In the genomic region with DNA sequence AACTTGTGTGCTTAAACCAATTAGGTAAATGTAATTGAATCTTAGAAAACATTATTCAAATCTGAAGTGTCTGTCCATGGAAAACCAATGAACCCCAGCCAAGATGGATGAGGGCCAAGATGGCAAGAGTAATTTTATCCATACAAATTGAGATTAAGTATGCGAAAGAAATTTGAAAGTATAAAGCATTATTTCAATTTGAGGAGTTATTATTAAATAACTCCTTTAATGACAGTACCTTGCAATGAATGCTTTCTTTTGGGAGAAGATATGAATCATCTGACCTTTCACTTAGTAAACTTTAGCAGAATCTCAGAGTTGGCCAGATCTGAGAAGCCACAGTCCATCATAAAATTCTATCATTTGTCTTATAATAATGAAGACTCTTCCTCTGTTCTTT, we compare ENCODE assay signal across 28 cellular contexts.
DNase-seq lines count a peak whose midpoint lies in the region; ATAC-seq, FAIRE-seq and TF ChIP-seq lines count a peak whose summit lies in the region.
"Had no signal": no experiment of that assay in that cellular context is flagged by ENCODE, and none has a peak within 500 bp of the region (broad histone marks: within the 10 kb centered on the region; RNA-seq: fewer than 3 reads in every experiment).

No MANE protein-coding gene starts in this region.

- TF ChIP-seq RAD21 in A549 (conservative IDR thresholded peaks at IDR 0.05 in 1 of 2, IDR thresholded peaks at IDR 0.05 in 1 of 2): no peak

- no peak for TF ChIP-seq EP300 in A549 (IDR thresholded peaks at IDR 0.05)

- H3K4me2 ChIP-seq in A549: peak overlapping the region; percentile 47

- ATAC-seq in A549 (no peak), SK-N-SH treated with all-trans-retinoic acid at 6 μM for 48 hours (peak; percentile 72), psoas muscle (no peak)
- ATAC-seq: activated T-cell treated with anti-CD3 and anti-CD28 coated beads, Interleukin-2, amount 50 U/mL, for 72 hours; naive thymus-derived CD4-positive, alpha-beta T cell; pancreas; right lobe of liver had no signal

- no peak for TF ChIP-seq POLR2A in A549 (IDR thresholded peaks at IDR 0.05; ENCODE audit: low read length)

- H3K36me3 Mint-ChIP-seq in type B pancreatic cell: no peaks in the 10 kb centered on the region

- intact Hi-C loops in psoas muscle (cut with DNase I) (no loop called here), dorsolateral prefrontal cortex (cut with DNase I) (no loop called here)

- POLR2A ChIA-PET in A549 (lab: Yijun Ruan, JAX): no interaction called here

- no peak overlapping the region for H3K27ac Mint-ChIP-seq in type B pancreatic cell
- H3K27ac Mint-ChIP-seq: activated naive CD4-positive, alpha-beta T cell treated with anti-CD3 and anti-CD28 coated beads for 36 hours; activated T-cell treated with anti-CD3 and anti-CD28 coated beads, Interleukin-2, amount 50 U/mL, for 72 hours; naive thymus-derived CD4-positive, alpha-beta T cell; T-helper 1 cell treated with Interleukin-12 subunit alpha and Interleukin-12 subunit beta and Interleukin-4 antibody, amounts not matched to agents 30 μg/mL and 1 μg/mL, for 36 hours had no signal

- no peak for DNase-seq in A549 (ENCODE audit: low read depth in 1 of 2, low spot score in 1 of 2)
- peak; percentile 61 for DNase-seq in HCEC 1CT
- peak; percentile 40 for DNase-seq in fibroblast of the aortic adventitia (ENCODE audit: low read depth)
- no peak for DNase-seq in type B pancreatic cell (ENCODE audit: extremely low spot score, unreplicated experiment)
- no peak for DNase-seq in psoas muscle
- no peak for DNase-seq in activated CD4-positive, alpha-beta T cell treated with anti-CD3 and anti-CD28 coated beads for 48 hours
- DNase-seq in dorsolateral prefrontal cortex: no peak
- DNase-seq: activated CD4-positive, alpha-beta T cell treated with anti-CD3 and anti-CD28 coated beads for 4 hours; activated naive CD4-positive, alpha-beta T cell treated with anti-CD3 and anti-CD28 coated beads for 36 hours; activated T-cell treated with anti-CD3 and anti-CD28 coated beads, Interleukin-2, amount 50 U/mL, for 72 hours; anterior cingulate cortex; C1 segment of cervical spinal cord; central memory CD4-positive, alpha-beta T cell; GDM1; head of caudate nucleus; KG1; mesendoderm; naive thymus-derived CD4-positive, alpha-beta T cell; NCI-H1930; NCI-H226; pancreas; right lobe of liver; SJCRH30; stimulated activated CD8-positive, alpha-beta memory T cell treated with anti-CD3 and anti-CD28 coated beads, Interleukin-4, amount 100 ng/mL, for 48 hours had no signal

- H3K4me1 ChIP-seq in A549: peaks cover 28% of the 10 kb centered on the region
- H3K4me1 ChIP-seq in psoas muscle: no peaks in the 10 kb centered on the region
- H3K4me1 ChIP-seq: HAP-1, pancreas, right lobe of liver had no signal

- FAIRE-seq in A549 (lab: Jason Lieb, UNC): no peak
- FAIRE-seq: GM18507, pancreas had no signal

- WGBS in A549 (ENCODE audit: missing lambda C conversion rate): 79% methylated on average over 1 of the region's 1 CpG
- 41 to 66% (median 56%) methylated on average over 1 of the region's 1 CpG for WGBS in psoas muscle, 3 donors

- CTCF ChIA-PET in A549 (lab: Yijun Ruan, JAX): interaction anchor here (1.9 kb wide), 1 partner anchor 10 kb away, joined by 6 read pairs; no protein-coding TSS in a partner anchor

- H3K4me3 ChIP-seq in A549 (no peak overlapping the region), fibroblast of the aortic adventitia (ENCODE audit: low read depth, low read length) (no peak overlapping the region), psoas muscle (no peak overlapping the region), dorsolateral prefrontal cortex (no peak overlapping the region)
- H3K4me3 ChIP-seq: HAP-1, pancreas, right lobe of liver, SJCRH30 had no signal

- no peaks in the 10 kb centered on the region for H3K27me3 Mint-ChIP-seq in type B pancreatic cell

- H3K4me1 Mint-ChIP-seq in type B pancreatic cell (ENCODE audit: unreplicated experiment): peaks cover 11% of the 10 kb centered on the region

- no peaks in the 10 kb centered on the region for H3K36me3 ChIP-seq in psoas muscle (ENCODE audit: insufficient read depth in 1 of 2, low read depth in 1 of 2)
- H3K36me3 ChIP-seq: HAP-1, pancreas, right lobe of liver, SJCRH30 had no signal

- TF ChIP-seq CTCF in A549 (IDR thresholded peaks at IDR 0.05) (no peak), fibroblast of the aortic adventitia (IDR thresholded peaks at IDR 0.05; ENCODE audit: insufficient read depth, low read length) (no peak), type B pancreatic cell (conservative IDR thresholded peaks at IDR 0.05) (no peak), psoas muscle (IDR thresholded peaks at IDR 0.05) (no peak), dorsolateral prefrontal cortex (IDR thresholded peaks at IDR 0.05 in 54 of 56, conservative IDR thresholded peaks at IDR 0.05 in 2 of 56; ENCODE audit: low read depth in 1 of 56, partially characterized antibody in 56 of 56) (no peak)

- 0 out of 6 replicates have a peak overlapping the region, but pooled peaks of 1 of the 2 experiments have one; percentile 40 for H3K27ac ChIP-seq in A549
- no peak overlapping the region for H3K27ac ChIP-seq in psoas muscle
- no peak overlapping the region for H3K27ac ChIP-seq in dorsolateral prefrontal cortex
- H3K27ac ChIP-seq: pancreas, right lobe of liver, SJCRH30 had no signal

- peaks cover 4% of the 10 kb centered on the region for H3K9me3 Mint-ChIP-seq in type B pancreatic cell
- H3K9me3 Mint-ChIP-seq: activated naive CD4-positive, alpha-beta T cell treated with anti-CD3 and anti-CD28 coated beads for 36 hours had no signal

- no peak overlapping the region for H3K4me3 Mint-ChIP-seq in type B pancreatic cell
- H3K4me3 Mint-ChIP-seq: activated naive CD4-positive, alpha-beta T cell treated with anti-CD3 and anti-CD28 coated beads for 36 hours; activated T-cell treated with anti-CD3 and anti-CD28 coated beads, Interleukin-2, amount 50 U/mL, for 72 hours; naive thymus-derived CD4-positive, alpha-beta T cell; T-helper 1 cell treated with Interleukin-12 subunit alpha and Interleukin-12 subunit beta and Interleukin-4 antibody, amounts not matched to agents 30 μg/mL and 1 μg/mL, for 36 hours had no signal

- H3K9me3 ChIP-seq in A549 (no peaks in the 10 kb centered on the region), psoas muscle (no peaks in the 10 kb centered on the region)
- H3K9me3 ChIP-seq: HAP-1, pancreas, right lobe of liver, SJCRH30 had no signal

- no peaks in the 10 kb centered on the region for H3K27me3 ChIP-seq in psoas muscle (ENCODE audit: insufficient read depth in 3 of 3, low read length in 2 of 3)
- peaks cover 0 to 9% (median 0%) of the 10 kb centered on the region in 45 donors for H3K27me3 ChIP-seq in dorsolateral prefrontal cortex
- H3K27me3 ChIP-seq: pancreas, right lobe of liver, SJCRH30 had no signal

TF ChIP-seq in A549, 52 proteins besides CTCF, POLR2A, EP300 and RAD21 (continues in another document):
- TF ChIP-seq KDM5A (IDR thresholded peaks at IDR 0.05): no peak
- no peak for TF ChIP-seq HOXB5 (CRISPR knock-in tag; IDR thresholded peaks at IDR 0.05)
- no peak for TF ChIP-seq CHD2 (IDR thresholded peaks at IDR 0.05; ENCODE audit: low read length, partially characterized antibody)
- no peak for TF ChIP-seq JUN (IDR thresholded peaks at IDR 0.05)
- TF ChIP-seq, protein P1, sequence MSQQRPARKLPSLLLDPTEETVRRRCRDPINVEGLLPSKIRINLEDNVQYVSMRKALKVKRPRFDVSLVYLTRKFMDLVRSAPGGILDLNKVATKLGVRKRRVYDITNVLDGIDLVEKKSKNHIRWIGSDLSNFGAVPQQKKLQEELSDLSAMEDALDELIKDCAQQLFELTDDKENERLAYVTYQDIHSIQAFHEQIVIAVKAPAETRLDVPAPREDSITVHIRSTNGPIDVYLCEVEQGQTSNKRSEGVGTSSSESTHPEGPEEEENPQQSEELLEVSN (IDR thresholded peaks at IDR 0.05; ENCODE audit: borderline replicate concordance, low read depth): no peak
- TF ChIP-seq NR3C1 (IDR thresholded peaks at IDR 0.05): no peak

TF ChIP-seq in SK-N-SH treated with all-trans-retinoic acid at 6 μM for 48 hours, 23 proteins besides CTCF, POLR2A, EP300 and RAD21 (continues in another document):
- TF ChIP-seq GLIS3 (CRISPR knock-in tag; IDR thresholded peaks at IDR 0.05) (no peak), ZFP3 (CRISPR knock-in tag; IDR thresholded peaks at IDR 0.05) (no peak), ZC3H10 (CRISPR knock-in tag; IDR thresholded peaks at IDR 0.05) (peak; percentile 85), ESRRG (CRISPR knock-in tag; IDR thresholded peaks at IDR 0.05) (no peak), ARNTL (CRISPR knock-in tag; IDR thresholded peaks at IDR 0.05; ENCODE audit: borderline replicate concordance, low read depth) (no peak), ZNF565 (CRISPR knock-in tag; conservative IDR thresholded peaks at IDR 0.05; ENCODE audit: low read depth) (no peak), OSR1 (CRISPR knock-in tag; IDR thresholded peaks at IDR 0.05) (no peak)
- TF ChIP-seq, protein P2, sequence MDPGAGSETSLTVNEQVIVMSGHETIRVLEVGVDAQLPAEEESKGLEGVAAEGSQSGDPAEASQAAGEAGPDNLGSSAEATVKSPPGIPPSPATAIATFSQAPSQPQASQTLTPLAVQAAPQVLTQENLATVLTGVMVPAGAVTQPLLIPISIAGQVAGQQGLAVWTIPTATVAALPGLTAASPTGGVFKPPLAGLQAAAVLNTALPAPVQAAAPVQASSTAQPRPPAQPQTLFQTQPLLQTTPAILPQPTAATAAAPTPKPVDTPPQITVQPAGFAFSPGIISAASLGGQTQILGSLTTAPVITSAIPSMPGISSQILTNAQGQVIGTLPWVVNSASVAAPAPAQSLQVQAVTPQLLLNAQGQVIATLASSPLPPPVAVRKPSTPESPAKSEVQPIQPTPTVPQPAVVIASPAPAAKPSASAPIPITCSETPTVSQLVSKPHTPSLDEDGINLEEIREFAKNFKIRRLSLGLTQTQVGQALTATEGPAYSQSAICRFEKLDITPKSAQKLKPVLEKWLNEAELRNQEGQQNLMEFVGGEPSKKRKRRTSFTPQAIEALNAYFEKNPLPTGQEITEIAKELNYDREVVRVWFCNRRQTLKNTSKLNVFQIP (CRISPR knock-in tag; IDR thresholded peaks at IDR 0.05; ENCODE audit: borderline replicate concordance, low read depth): peak; percentile 53; the same call in 1 of the 2 replicates

Comparison
In these comparisons a context has a peak if more than half of its experiments do, and no peak if none do; other contexts are left out.
1. DNase-seq: peak in HCEC 1CT (single experiment) and fibroblast of the aortic adventitia (single experiment); none in A549 (0 of 2), type B pancreatic cell (single experiment), psoas muscle (0 of 2), activated CD4-positive, alpha-beta T cell treated with anti-CD3 and anti-CD28 coated beads for 48 hours (single experiment) and dorsolateral prefrontal cortex (0 of 10).